ENCODE assay signal across 21 cellular contexts in the genomic region with DNA sequence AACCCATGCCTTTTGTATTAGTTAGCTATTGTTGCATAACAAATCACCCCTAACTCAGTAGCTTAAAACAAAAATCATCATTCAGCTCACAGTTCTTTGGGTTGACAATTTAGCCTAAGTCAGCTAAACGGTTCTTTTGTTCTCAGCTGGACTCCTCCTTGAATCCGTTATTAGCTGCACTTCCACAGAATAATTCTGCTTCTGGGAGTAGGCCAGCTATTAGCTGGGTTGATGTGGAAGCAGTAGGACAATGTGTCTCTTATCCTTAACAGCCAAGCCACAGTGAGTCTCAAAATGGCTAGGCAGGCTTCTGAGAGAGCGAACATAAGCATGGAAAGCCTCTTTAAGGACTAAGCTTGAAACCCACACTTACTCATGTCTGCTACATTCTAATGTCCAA. TPM values are rescaled to one million over a fixed set of nuclear protein-coding genes. Genes with fewer than 3 reads are reported as not detected.
DNase-seq lines count a peak whose midpoint lies in the region; ATAC-seq and TF ChIP-seq lines count a peak whose summit lies in the region.
"Had no signal": no experiment of that assay in that cellular context is flagged by ENCODE, and none has a peak within 500 bp of the region (broad histone marks: within the 10 kb centered on the region; RNA-seq: fewer than 3 reads in every experiment).

No MANE protein-coding gene starts in this region.

- H2BK5ac ChIP-seq in neuronal stem cell (ENCODE audit: low read length): no peak overlapping the region

- no peaks in the 10 kb centered on the region for H3K27me3 ChIP-seq in A673 (replicated peaks; ENCODE audit: insufficient read depth, low read depth, low read length, poor library complexity)
- H3K27me3 ChIP-seq in neuronal stem cell (ENCODE audit: control insufficient read depth in 3 of 3, insufficient read depth in 3 of 3, low read depth in 1 of 3, low read length in 3 of 3): no peaks in the 10 kb centered on the region

- intact Hi-C loops in A673 (cut with micrococcal nuclease; ENCODE audit: unreplicated experiment): no loop called here
- intact Hi-C loops in head of caudate nucleus (cut with DNase I): no loop called here

- no peak for TF ChIP-seq CTCF in A673 (conservative IDR thresholded peaks at IDR 0.05; ENCODE audit: low read depth, low read length)

- H3K4me1 ChIP-seq in A673 (ENCODE audit: insufficient read depth, low read length, poor library complexity, severe bottlenecking) (no peaks in the 10 kb centered on the region), neuronal stem cell (ENCODE audit: control insufficient read depth in 2 of 2, insufficient read depth in 1 of 2, low read depth in 1 of 2, low read length in 2 of 2) (peaks cover 0 to 5% of the 10 kb centered on the region in 2 donors)
- H3K4me1 ChIP-seq: Caco-2 had no signal

- H3K4ac ChIP-seq in neuronal stem cell (ENCODE audit: low read length): no peak overlapping the region

- no peak overlapping the region for H3K14ac ChIP-seq in neuronal stem cell (ENCODE audit: low read length)

- no peak overlapping the region for H2BK120ac ChIP-seq in neuronal stem cell (ENCODE audit: low read depth, low read length)

- CTCF ChIA-PET in A673 (lab: Charles Lee): no interaction called here
- CTCF ChIA-PET in activated naive CD4-positive, alpha-beta T cell treated with anti-CD3 and anti-CD28 coated beads, Interleukin-2, amount 10 ng/mL, durations not matched to agents 7 days and 5 days (lab: Charles Lee): no interaction called here

- H3K23ac ChIP-seq in neuronal stem cell (ENCODE audit: low read depth, low read length, poor library complexity): no peak overlapping the region

- H3K36me3 Mint-ChIP-seq in activated naive CD4-positive, alpha-beta T cell treated with anti-CD3 and anti-CD28 coated beads, Interleukin-2, amount 10 ng/mL, durations not matched to agents 7 days and 5 days: no peaks in the 10 kb centered on the region

- peak; percentile 4 for DNase-seq in A673 (ENCODE audit: low spot score)
- peak in 33 of 42 donors; percentile 1 to 76 (median 50) for DNase-seq in head of caudate nucleus
- peak; percentile 5 for DNase-seq in neuronal stem cell (ENCODE audit: low spot score)
- DNase-seq in stimulated activated CD4-positive, alpha-beta T cell treated with anti-CD3 and anti-CD28 coated beads, Interleukin-2, amount 100 ng/mL, for 48 hours: no peak
- no peak for DNase-seq in Kasumi-1 (lab: John Stamatoyannopoulos, UW)
- DNase-seq in activated naive CD4-positive, alpha-beta T cell treated with anti-CD3 and anti-CD28 coated beads, Interleukin-2, amount 10 ng/mL, durations not matched to agents 7 days and 5 days: no peak
- DNase-seq: Caco-2; CD4-positive, alpha-beta T cell; DMS153; GDM1; GOT3; IMR-90; NCI-H1092 treated with DMSO at 0.1 percent for 48 hours; NCI-H2081; NCI-H510A treated with DMSO at 0.1 percent for 48 hours had no signal

- H3K27ac Mint-ChIP-seq in activated naive CD4-positive, alpha-beta T cell treated with anti-CD3 and anti-CD28 coated beads, Interleukin-2, amount 10 ng/mL, durations not matched to agents 7 days and 5 days: no peak overlapping the region
- H3K27ac Mint-ChIP-seq: CD4-positive, alpha-beta T cell had no signal

- POLR2A ChIA-PET in A673 (lab: Charles Lee; ENCODE audit: low non-redundant PET): no interaction called here

- no peak overlapping the region for H2BK12ac ChIP-seq in neuronal stem cell (ENCODE audit: low read length)

- BruUV-seq in A673 (replicated peaks; lab: Mats Ljungman, UMichigan): no TSS peak

- H2AK5ac ChIP-seq in neuronal stem cell (ENCODE audit: low read depth, low read length): no peak overlapping the region

- H3K9me3 Mint-ChIP-seq in activated naive CD4-positive, alpha-beta T cell treated with anti-CD3 and anti-CD28 coated beads, Interleukin-2, amount 10 ng/mL, durations not matched to agents 7 days and 5 days: peaks cover 3% of the 10 kb centered on the region

- no peak overlapping the region for H4K91ac ChIP-seq in neuronal stem cell (ENCODE audit: low read depth, low read length, poor library complexity)

- H3K18ac ChIP-seq in neuronal stem cell (ENCODE audit: low read length): no peak overlapping the region

- H3K4me2 ChIP-seq in neuronal stem cell (ENCODE audit: insufficient read depth, low read length, poor library complexity, severe bottlenecking): no peak overlapping the region

- no peak overlapping the region for H2AFZ ChIP-seq in neuronal stem cell (ENCODE audit: low read length)

- H3K9me3 ChIP-seq in A673 (ENCODE audit: low read depth, low read length, poor library complexity, severe bottlenecking) (no peaks in the 10 kb centered on the region), neuronal stem cell (replicated peaks in 1 of 2; ENCODE audit: control insufficient read depth in 2 of 2, insufficient read depth in 1 of 2, low read depth in 1 of 2, low read length in 2 of 2) (peaks cover 0 to 1% of the 10 kb centered on the region in 2 donors)
- H3K9me3 ChIP-seq: Caco-2 had no signal

- H3K27me3 Mint-ChIP-seq in activated naive CD4-positive, alpha-beta T cell treated with anti-CD3 and anti-CD28 coated beads, Interleukin-2, amount 10 ng/mL, durations not matched to agents 7 days and 5 days: no peaks in the 10 kb centered on the region
- H3K27me3 Mint-ChIP-seq: CD4-positive, alpha-beta T cell had no signal

- no peak overlapping the region for H2BK15ac ChIP-seq in neuronal stem cell (ENCODE audit: low read length)

- no peaks in the 10 kb centered on the region for H3K4me1 Mint-ChIP-seq in activated naive CD4-positive, alpha-beta T cell treated with anti-CD3 and anti-CD28 coated beads, Interleukin-2, amount 10 ng/mL, durations not matched to agents 7 days and 5 days

- H3K9ac ChIP-seq in neuronal stem cell (ENCODE audit: low read depth, low read length, poor library complexity): no peak overlapping the region

- H3K36me3 ChIP-seq in A673 (ENCODE audit: insufficient read depth, low read length, poor library complexity, severe bottlenecking) (no peaks in the 10 kb centered on the region), neuronal stem cell (replicated peaks in 1 of 2; ENCODE audit: control insufficient read depth in 2 of 2, insufficient read depth in 2 of 2, low read length in 2 of 2) (no peaks in the 10 kb centered on the region)

- H3K79me1 ChIP-seq in neuronal stem cell (ENCODE audit: low read depth, low read length): no peaks in the 10 kb centered on the region

- H3K4me3 ChIP-seq in A673 (ENCODE audit: low read depth, low read length, poor library complexity, severe bottlenecking): no peak overlapping the region
- H3K4me3 ChIP-seq in neuronal stem cell (ENCODE audit: low read length in 2 of 2): no peak overlapping the region

- H4K8ac ChIP-seq in neuronal stem cell (ENCODE audit: low read depth, low read length): no peak overlapping the region

- peak; percentile 31 for ATAC-seq in HG02870 (IDR thresholded peaks at IDR 0.05; ENCODE audit: unreplicated experiment)
- ATAC-seq in HG02970 (IDR thresholded peaks at IDR 0.05; ENCODE audit: low FRiP score, unreplicated experiment): no peak
- ATAC-seq: HCT116 had no signal

- H3K4me3 Mint-ChIP-seq in activated naive CD4-positive, alpha-beta T cell treated with anti-CD3 and anti-CD28 coated beads, Interleukin-2, amount 10 ng/mL, durations not matched to agents 7 days and 5 days: no peak overlapping the region
- H3K4me3 Mint-ChIP-seq: CD4-positive, alpha-beta T cell had no signal

- no CpG with 5 or more reads among the region's 3 CpGs for WGBS in neuronal stem cell (ENCODE audit: extremely low coverage in 2 of 2, insufficient read length in 2 of 2, insufficient replicate concordance in 1 of 2), 2 donors

- no peak overlapping the region for H3K27ac ChIP-seq in A673 (ENCODE audit: low read depth, low read length, poor library complexity, severe bottlenecking)
- peak overlapping the region; percentile 1 for H3K27ac ChIP-seq in neuronal stem cell (replicated peaks; ENCODE audit: low read length)

RNA-seq across cellular contexts. Expression of gene ARPP21, which starts 42.7 kb away (rescaled TPM):
- total RNA-seq in A673 (2021): 0.17 TPM in 1 of 2 replicates, not detected in the other
- polyA plus RNA-seq in neuronal stem cell (2013, experiment 1 of 2): 0.13 TPM
- polyA plus RNA-seq in neuronal stem cell (2013, experiment 2 of 2): 0.10 TPM
- total RNA-seq: A172; Caco-2; CD4-positive, alpha-beta T cell; Daoy; IMR-90 had no signal
- polyA plus RNA-seq: BJ, IMR-90 had no signal

Comparison
In these comparisons a context has a peak if more than half of its experiments do, and no peak if none do; other contexts are left out.
1. DNase-seq: peak in A673 (single experiment), head of caudate nucleus (33 of 42) and neuronal stem cell (single experiment); none in stimulated activated CD4-positive, alpha-beta T cell treated with anti-CD3 and anti-CD28 coated beads, Interleukin-2, amount 100 ng/mL, for 48 hours (0 of 2), Kasumi-1 (0 of 2) and activated naive CD4-positive, alpha-beta T cell treated with anti-CD3 and anti-CD28 coated beads, Interleukin-2, amount 10 ng/mL, durations not matched to agents 7 days and 5 days (single experiment).